8 cellular contexts compared by ENCODE assay signal in the genomic region with DNA sequence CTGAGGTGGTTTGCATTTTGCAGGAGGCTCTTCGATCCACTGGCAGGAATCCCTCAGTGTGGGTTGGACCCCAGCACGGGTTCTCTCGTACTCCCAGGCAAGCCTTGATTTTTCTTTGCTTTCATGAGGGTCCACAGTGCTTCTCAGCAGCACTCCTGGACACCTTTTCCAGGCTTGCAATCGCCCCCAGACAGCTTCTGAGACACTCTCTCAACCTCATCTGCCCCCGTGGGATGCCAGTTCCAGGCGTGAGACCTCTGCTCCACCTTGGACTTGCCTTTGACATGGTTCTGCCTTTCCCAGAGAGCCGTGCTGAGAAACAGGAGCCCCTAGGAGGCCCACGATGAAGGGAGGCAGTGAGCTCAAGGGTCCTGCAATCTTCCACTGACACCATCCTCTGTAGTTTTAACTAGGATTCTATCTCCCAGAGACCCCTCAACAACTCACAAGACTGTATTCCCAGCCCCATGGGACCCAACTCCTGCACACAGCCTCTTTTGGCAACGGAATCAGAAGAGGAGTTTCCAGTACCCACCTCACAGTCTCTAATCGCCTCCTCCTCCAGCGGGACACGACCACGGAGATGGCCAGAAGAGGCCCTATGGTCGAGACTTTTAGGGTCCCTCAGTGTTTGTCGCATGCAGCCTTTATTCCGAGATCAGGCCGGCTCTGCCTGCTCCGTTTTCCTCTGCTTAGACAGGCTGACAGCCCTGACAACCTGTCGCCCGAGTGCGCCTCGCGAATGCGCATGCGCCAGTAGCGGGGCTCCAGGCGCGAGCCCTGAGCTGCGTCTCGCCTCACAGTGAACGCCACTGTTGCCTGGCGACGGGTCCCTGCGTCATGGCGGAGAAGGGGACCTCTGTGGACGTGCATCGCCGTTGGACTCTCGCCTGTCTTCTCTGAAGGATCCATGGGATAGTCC. TPM values are rescaled to one million over a fixed set of nuclear protein-coding genes. Genes with fewer than 3 reads are reported as not detected.
A peak's percentile ranks its signal among the peaks of the same experiment; 100 is the strongest.
DNase-seq lines count a peak whose midpoint lies in the region; ATAC-seq and TF ChIP-seq lines count a peak whose summit lies in the region.

No MANE protein-coding gene starts in this region.

- peak overlapping the region in 8 of 10 donors; percentile 13 to 94 (median 80) for H3K27ac Mint-ChIP-seq in naive thymus-derived CD8-positive, alpha-beta T cell

- peaks cover 0 to 8% (median 5%) of the 10 kb centered on the region in 3 donors for H3K36me3 Mint-ChIP-seq in naive thymus-derived CD8-positive, alpha-beta T cell

- peak overlapping the region; percentile 69 to 86 (median 78) for H3K4me3 Mint-ChIP-seq in naive thymus-derived CD8-positive, alpha-beta T cell

- H3K4me1 Mint-ChIP-seq in naive thymus-derived CD8-positive, alpha-beta T cell: peaks cover 6 to 17% (median 13%) of the 10 kb centered on the region in 4 donors

- no peak overlapping the region for H3K4me3 ChIP-seq in fibroblast of mammary gland (ENCODE audit: control insufficient read depth, low read depth, low read length)

- POLR2A ChIA-PET in naive thymus-derived CD8-positive, alpha-beta T cell (lab: Charles Lee): no interaction called here

- peaks cover 11 to 56% (median 33%) of the 10 kb centered on the region in 5 donors for H3K27me3 Mint-ChIP-seq in naive thymus-derived CD8-positive, alpha-beta T cell

- DNase-seq in COLO829 (ENCODE audit: low spot score) (peak; percentile 57), NCI-H2171 treated with DMSO at 0.1 percent for 48 hours (lab: John Stamatoyannopoulos, UW) (peak; percentile 77), fibroblast of mammary gland (ENCODE audit: low read depth) (peak; percentile 24), HT-29 (ENCODE audit: low spot score) (no peak)
- DNase-seq in activated CD8-positive, alpha-beta memory T cell treated with anti-CD3 and anti-CD28 coated beads, Interleukin-2, amount 50 U/mL, for 48 hours: peak; percentile 87
- DNase-seq in naive thymus-derived CD8-positive, alpha-beta T cell: peak; percentile 29 to 88 (median 70)
- DNase-seq in stimulated activated CD8-positive, alpha-beta memory T cell treated with anti-CD3 and anti-CD28 coated beads, Interleukin-7, amount 100 ng/mL, for 4 hours (ENCODE audit: low read depth in 2 of 2): peak; percentile 46 to 65

- peak; percentile 87 to 95 for ATAC-seq in naive thymus-derived CD8-positive, alpha-beta T cell
- no peak for ATAC-seq in HG03135 (IDR thresholded peaks at IDR 0.05; ENCODE audit: unreplicated experiment)

- no peak for TF ChIP-seq CTCF in fibroblast of mammary gland (conservative IDR thresholded peaks at IDR 0.05; ENCODE audit: control insufficient read depth, insufficient read depth, low read depth, low read length)

- peaks cover 0 to 8% (median 1%) of the 10 kb centered on the region in 9 donors for H3K9me3 Mint-ChIP-seq in naive thymus-derived CD8-positive, alpha-beta T cell

RNA-seq across cellular contexts. Expression of a gene that starts 26.0 kb away (rescaled TPM):
- total RNA-seq in naive thymus-derived CD8-positive, alpha-beta T cell: 1 to 10 TPM; 9.5 TPM
- 1 to 10 TPM; 3.6 to 4.6 (median 4.5) TPM for polyA plus RNA-seq in naive thymus-derived CD8-positive, alpha-beta T cell
- 1.5 and 3.2 TPM in 2 replicates for total RNA-seq in HT-29 (2014; rRNA removed; shearing (Covaris generic))
